Comparison of ENCODE assay signal across 19 cellular contexts in genomic region chr5:135916638-135917263, GRCh38. TPM values are rescaled to one million over a fixed set of nuclear protein-coding genes. Genes with fewer than 3 reads are reported as not detected.
DNase-seq lines count a peak whose midpoint lies in the region; ATAC-seq and TF ChIP-seq lines count a peak whose summit lies in the region.
"Had no signal": no experiment of that assay in that cellular context is flagged by ENCODE, and none has a peak within 500 bp of the region (broad histone marks: within the 10 kb centered on the region; RNA-seq: fewer than 3 reads in every experiment).

No MANE protein-coding gene starts in this region.

- peaks cover 13% of the 10 kb centered on the region for H3K4me1 Mint-ChIP-seq in activated naive CD8-positive, alpha-beta T cell treated with anti-CD3 and anti-CD28 coated beads, Interleukin-2, amount 50 U/mL, for 24 hours
- no peaks in the 10 kb centered on the region for H3K4me1 Mint-ChIP-seq in activated naive CD8-positive, alpha-beta T cell treated with anti-CD3 and anti-CD28 coated beads for 36 hours
- H3K4me1 Mint-ChIP-seq in stimulated activated effector memory CD8-positive, alpha-beta T cell treated with anti-CD3 and anti-CD28 coated beads, Interleukin-12 subunit alpha, Interleukin-12 subunit beta, amount 100 ng/mL, for 72 hours, result peaks cover 37% of the 10 kb centered on the region
- H3K4me1 Mint-ChIP-seq: B cell had no signal

- no peaks in the 10 kb centered on the region for H3K9me3 ChIP-seq in PC-9 (ENCODE audit: insufficient read depth, low read depth)
- no peaks in the 10 kb centered on the region for H3K9me3 ChIP-seq in suprapubic skin

- H4K20me1 ChIP-seq in PC-9 (ENCODE audit: insufficient read depth), result no peaks in the 10 kb centered on the region

- 71% methylated on average over 8 of the region's 8 CpGs for WGBS in suprapubic skin

- H3K9me2 ChIP-seq in PC-9 (ENCODE audit: insufficient read depth), result no peaks in the 10 kb centered on the region

- H3K4me3 Mint-ChIP-seq in activated naive CD8-positive, alpha-beta T cell treated with anti-CD3 and anti-CD28 coated beads, Interleukin-2, amount 50 U/mL, for 24 hours, result no peak overlapping the region
- no peak overlapping the region for H3K4me3 Mint-ChIP-seq in activated naive CD8-positive, alpha-beta T cell treated with anti-CD3 and anti-CD28 coated beads for 36 hours
- no peak overlapping the region for H3K4me3 Mint-ChIP-seq in stimulated activated effector memory CD8-positive, alpha-beta T cell treated with anti-CD3 and anti-CD28 coated beads, Interleukin-12 subunit alpha, Interleukin-12 subunit beta, amount 100 ng/mL, for 72 hours
- H3K4me3 Mint-ChIP-seq: B cell; CD4-positive, alpha-beta T cell had no signal

- H3K4me1 ChIP-seq in PC-9 (replicated peaks; ENCODE audit: insufficient read depth) (no peaks in the 10 kb centered on the region), suprapubic skin (no peaks in the 10 kb centered on the region)

- TF ChIP-seq CTCF in PC-9 (conservative IDR thresholded peaks at IDR 0.05), result no peak
- TF ChIP-seq CTCF in suprapubic skin (IDR thresholded peaks at IDR 0.05), result no peak

- peaks cover 8% of the 10 kb centered on the region for H3K9me3 Mint-ChIP-seq in activated naive CD8-positive, alpha-beta T cell treated with anti-CD3 and anti-CD28 coated beads, Interleukin-2, amount 50 U/mL, for 24 hours
- H3K9me3 Mint-ChIP-seq in activated naive CD8-positive, alpha-beta T cell treated with anti-CD3 and anti-CD28 coated beads for 36 hours, result no peaks in the 10 kb centered on the region
- H3K9me3 Mint-ChIP-seq in stimulated activated effector memory CD8-positive, alpha-beta T cell treated with anti-CD3 and anti-CD28 coated beads, Interleukin-12 subunit alpha, Interleukin-12 subunit beta, amount 100 ng/mL, for 72 hours, result no peaks in the 10 kb centered on the region
- H3K9me3 Mint-ChIP-seq: CD4-positive, alpha-beta T cell had no signal

- no peaks in the 10 kb centered on the region for H3K36me3 ChIP-seq in PC-9 (ENCODE audit: low read depth)
- H3K36me3 ChIP-seq in suprapubic skin, result no peaks in the 10 kb centered on the region

- H3K27me3 Mint-ChIP-seq in activated naive CD8-positive, alpha-beta T cell treated with anti-CD3 and anti-CD28 coated beads, Interleukin-2, amount 50 U/mL, for 24 hours, result peaks cover 47% of the 10 kb centered on the region
- H3K27me3 Mint-ChIP-seq in activated naive CD8-positive, alpha-beta T cell treated with anti-CD3 and anti-CD28 coated beads for 36 hours, result peaks cover 41% of the 10 kb centered on the region

- BruUV-seq in PC-9 (replicated peaks; lab: Mats Ljungman, UMichigan), result no TSS peak

- intact Hi-C loops in PC-9 (cut with micrococcal nuclease; ENCODE audit: unreplicated experiment), result no loop called here

- POLR2A ChIA-PET in PC-9 (lab: Charles Lee; ENCODE audit: unreplicated experiment), result no interaction called here

- H3K4me3 ChIP-seq in PC-9, result no peak overlapping the region
- H3K4me3 ChIP-seq in suprapubic skin, result no peak overlapping the region

- no peak for TF ChIP-seq POLR2A in suprapubic skin (IDR thresholded peaks at IDR 0.05)

- no peak overlapping the region for H3K27ac Mint-ChIP-seq in activated naive CD8-positive, alpha-beta T cell treated with anti-CD3 and anti-CD28 coated beads, Interleukin-2, amount 50 U/mL, for 24 hours
- H3K27ac Mint-ChIP-seq in activated naive CD8-positive, alpha-beta T cell treated with anti-CD3 and anti-CD28 coated beads for 36 hours, result no peak overlapping the region
- H3K27ac Mint-ChIP-seq in stimulated activated effector memory CD8-positive, alpha-beta T cell treated with anti-CD3 and anti-CD28 coated beads, Interleukin-12 subunit alpha, Interleukin-12 subunit beta, amount 100 ng/mL, for 72 hours, result peak overlapping the region; percentile 7
- H3K27ac Mint-ChIP-seq: B cell; CD4-positive, alpha-beta T cell had no signal

- peaks cover 1% of the 10 kb centered on the region for H3K36me3 Mint-ChIP-seq in activated naive CD8-positive, alpha-beta T cell treated with anti-CD3 and anti-CD28 coated beads, Interleukin-2, amount 50 U/mL, for 24 hours (ENCODE audit: low read depth)
- H3K36me3 Mint-ChIP-seq in activated naive CD8-positive, alpha-beta T cell treated with anti-CD3 and anti-CD28 coated beads for 36 hours, result no peaks in the 10 kb centered on the region
- H3K36me3 Mint-ChIP-seq in stimulated activated effector memory CD8-positive, alpha-beta T cell treated with anti-CD3 and anti-CD28 coated beads, Interleukin-12 subunit alpha, Interleukin-12 subunit beta, amount 100 ng/mL, for 72 hours, result no peaks in the 10 kb centered on the region

- H3K27me3 ChIP-seq in PC-9 (ENCODE audit: insufficient read depth, low read depth) (peaks cover 43% of the 10 kb centered on the region), suprapubic skin (peaks cover 41% of the 10 kb centered on the region)

- no peak overlapping the region for H2AFZ ChIP-seq in PC-9

- TF ChIP-seq EP300 in suprapubic skin (IDR thresholded peaks at IDR 0.05), result no peak

- no peak for DNase-seq in activated naive CD8-positive, alpha-beta T cell treated with anti-CD3 and anti-CD28 coated beads, Interleukin-2, amount 50 U/mL, for 24 hours
- no peak for DNase-seq in activated naive CD8-positive, alpha-beta T cell treated with anti-CD3 and anti-CD28 coated beads for 36 hours
- DNase-seq in RPMI7951 (ENCODE audit: low read depth) (peak; percentile 32), PC-9 (no peak), suprapubic skin (ENCODE audit: low spot score in 2 of 2) (no peak)
- peak; percentile 3 for DNase-seq in central memory CD4-positive, alpha-beta T cell
- no peak for DNase-seq in stimulated activated effector memory CD8-positive, alpha-beta T cell treated with anti-CD3 and anti-CD28 coated beads, Interleukin-12 subunit alpha, Interleukin-12 subunit beta, amount 100 ng/mL, for 72 hours (ENCODE audit: low spot score in 2 of 2)
- DNase-seq: CD4-positive, alpha-beta T cell; DMS79 treated with DMSO at 0.1 percent for 48 hours; Karpas-422; NCI-H1417 treated with DMSO at 0.1 percent for 48 hours; NCI-H2029; NCI-H2171 treated with DMSO at 0.1 percent for 48 hours; NCI-H82 had no signal

- no peak overlapping the region for H3K4me2 ChIP-seq in PC-9

- no peaks in the 10 kb centered on the region for H3F3A ChIP-seq in PC-9 (ENCODE audit: insufficient read depth, low read depth)

- CTCF ChIA-PET in PC-9 (lab: Charles Lee), result no interaction called here

- no peaks in the 10 kb centered on the region for H3K79me2 ChIP-seq in PC-9 (ENCODE audit: low read depth)

- ATAC-seq in activated naive CD8-positive, alpha-beta T cell treated with anti-CD3 and anti-CD28 coated beads, Interleukin-2, amount 50 U/mL, for 24 hours, result peak; percentile 35
- ATAC-seq in stimulated activated effector memory CD8-positive, alpha-beta T cell treated with anti-CD3 and anti-CD28 coated beads, Interleukin-12 subunit alpha, Interleukin-12 subunit beta, amount 100 ng/mL, for 72 hours, result peak; percentile 62
- ATAC-seq in HG03460 (IDR thresholded peaks at IDR 0.05; ENCODE audit: unreplicated experiment), result no peak

- no peak overlapping the region for H3K27ac ChIP-seq in PC-9
- no peak overlapping the region for H3K27ac ChIP-seq in suprapubic skin

RNA-seq across cellular contexts. Expression of gene IL9, which starts 21.1 kb away (rescaled TPM):
- total RNA-seq in activated naive CD8-positive, alpha-beta T cell treated with anti-CD3 and anti-CD28 coated beads for 36 hours, result not detected
- total RNA-seq in RPMI7951 (2014; rRNA removed; shearing (Covaris generic)), result not detected in 2 replicates
- total RNA-seq in PC-9 (2021), result not detected in 2 replicates
- total RNA-seq in suprapubic skin, result not detected
- total RNA-seq: B cell; CD4-positive, alpha-beta T cell; H1; NCI-H460; SK-MEL-5 had no signal

RNA-seq across cellular contexts. Expression of gene LECT2, which starts 38.0 kb away (rescaled TPM):
- not detected for total RNA-seq in activated naive CD8-positive, alpha-beta T cell treated with anti-CD3 and anti-CD28 coated beads for 36 hours
- total RNA-seq in RPMI7951 (2014; rRNA removed; shearing (Covaris generic)), result not detected in 2 replicates
- total RNA-seq in PC-9 (2021) (not detected in 2 replicates), suprapubic skin (not detected)
- total RNA-seq: B cell; CD4-positive, alpha-beta T cell; H1; NCI-H460; SK-MEL-5 had no signal

Comparison
In these comparisons a context has a peak if more than half of its experiments do, and no peak if none do; other contexts are left out.
1. DNase-seq: peak in RPMI7951 (single experiment) and central memory CD4-positive, alpha-beta T cell (single experiment); none in activated naive CD8-positive, alpha-beta T cell treated with anti-CD3 and anti-CD28 coated beads, Interleukin-2, amount 50 U/mL, for 24 hours (single experiment), activated naive CD8-positive, alpha-beta T cell treated with anti-CD3 and anti-CD28 coated beads for 36 hours (single experiment), stimulated activated effector memory CD8-positive, alpha-beta T cell treated with anti-CD3 and anti-CD28 coated beads, Interleukin-12 subunit alpha, Interleukin-12 subunit beta, amount 100 ng/mL, for 72 hours (0 of 2), PC-9 (0 of 2) and suprapubic skin (0 of 2).